ENCODE assay signal across 8 cellular contexts in genomic region chr9:133121200-133122166, GRCh38. TPM values are rescaled to one million over a fixed set of nuclear protein-coding genes. Genes with fewer than 3 reads are reported as not detected.
DNase-seq lines count a peak whose midpoint lies in the region; ATAC-seq and TF ChIP-seq lines count a peak whose summit lies in the region.

Gene RALGDS, minus strand, starts transcription at chr9:133121240. Its CDS starts 86 bp downstream, at chr9:133121154.

- peak within 1 kb of the TSS; percentile 81 to 94 for H3K27ac ChIP-seq in liver (ENCODE audit: low read depth in 1 of 2, low read length in 2 of 2)

- TF ChIP-seq RAD21 in liver (IDR thresholded peaks at IDR 0.05) = no peak

- peak; percentile 39 for ATAC-seq in HG03457 (IDR thresholded peaks at IDR 0.05; ENCODE audit: unreplicated experiment)

- DNase-seq in AG10803 (ENCODE audit: low read depth) = peak; percentile 83
- peak; percentile 89 for DNase-seq in GM19240 (ENCODE audit: insufficient read length, low spot score)
- peak; percentile 89 for DNase-seq in NCI-H82 (lab: John Stamatoyannopoulos, UW)
- peak; percentile 91 to 93 for DNase-seq in activated CD4-positive, alpha-beta T cell treated with anti-CD3 and anti-CD28 coated beads, Interleukin-2, amount 50 U/mL, for 48 hours
- peak in 1 of 2 donors; percentile 86 for DNase-seq in dermis microvascular lymphatic vessel endothelial cell (ENCODE audit: low read depth in 2 of 2)
- peak; percentile 91 for DNase-seq in stimulated activated CD4-positive, alpha-beta T cell treated with anti-CD3 and anti-CD28 coated beads, Interleukin-4, amount 100 ng/mL, for 1 hour

- peaks cover 9 to 61% (median 47%) of the 10 kb centered on the region in 4 donors for H3K4me1 ChIP-seq in liver (ENCODE audit: control insufficient read depth in 4 of 4, insufficient read depth in 4 of 4, low read length in 3 of 4)

- peak within 1 kb of the TSS; percentile 74 for H3K4me3 ChIP-seq in AG10803 (ENCODE audit: low read length)
- peak within 1 kb of the TSS; percentile 43 to 85 (median 67) for H3K4me3 ChIP-seq in liver (ENCODE audit: low read depth in 1 of 3, low read length in 3 of 3)

- 16% methylated on average over 56 of the region's 56 CpGs for WGBS in liver

- peak within 1 kb of the TSS in 1 of 2 donors; percentile 87 for H3K9ac ChIP-seq in liver (ENCODE audit: low read depth in 1 of 2, low read length in 2 of 2)

- TF ChIP-seq CTCF in AG10803 (conservative IDR thresholded peaks at IDR 0.05; ENCODE audit: low read length) (no peak), liver (IDR thresholded peaks at IDR 0.05; ENCODE audit: low read depth, low read length, missing input control) (no peak)

- no peaks in the 10 kb centered on the region for H3K36me3 ChIP-seq in liver (ENCODE audit: control insufficient read depth in 4 of 4, insufficient read depth in 3 of 4, low read depth in 1 of 4, low read length in 3 of 4)

- no peaks in the 10 kb centered on the region for H3K9me3 ChIP-seq in liver (ENCODE audit: control insufficient read depth in 4 of 4, low read length in 3 of 4)

- H3K27me3 ChIP-seq in liver (ENCODE audit: control insufficient read depth in 4 of 4, insufficient read depth in 4 of 4, low read length in 3 of 4) = no peaks in the 10 kb centered on the region

TF ChIP-seq in liver, 16 proteins besides CTCF, POLR2A, EP300 and RAD21:
- TF ChIP-seq RXRA (IDR thresholded peaks at IDR 0.05) (peak in 1 of 2 donors; percentile 46), EGR1 (IDR thresholded peaks at IDR 0.05; ENCODE audit: low read depth in 2 of 2) (no peak)

RNA-seq across cellular contexts. Expression of gene RALGDS, which starts in this region (rescaled TPM):
- 25.4 and 56.5 TPM in 2 replicates for total RNA-seq in dermis microvascular lymphatic vessel endothelial cell
- 10 to 100 TPM in 1 of 2 donors, 1 to 10 TPM in 1; 9.5 to 19.0 TPM for total RNA-seq in liver
- 1 to 10 TPM; 1.3 to 5.0 TPM for polyA plus RNA-seq in liver
